ENCODE assay signal across 13 cellular contexts in genomic region chr6:169726049-169726400, GRCh38. TPM values are rescaled to one million over a fixed set of nuclear protein-coding genes. Genes with fewer than 3 reads are reported as not detected.
DNase-seq lines count a peak whose midpoint lies in the region; ATAC-seq and TF ChIP-seq lines count a peak whose summit lies in the region.
"Had no signal": no experiment of that assay in that cellular context is flagged by ENCODE, and none has a peak within 500 bp of the region (broad histone marks: within the 10 kb centered on the region; RNA-seq: fewer than 3 reads in every experiment).

No MANE protein-coding gene starts in this region.

- no peak for DNase-seq in activated T-cell treated with anti-CD3 and anti-CD28 coated beads, Interleukin-2, amount 50 U/mL, for 24 hours
- DNase-seq in activated T-cell treated with anti-CD3 and anti-CD28 coated beads for 4 hours (no peak), T-helper 17 cell (no peak), endodermal cell (no peak), globus pallidus (ENCODE audit: low spot score) (no peak), ovary (no peak)
- no peak for DNase-seq in stimulated activated CD8-positive, alpha-beta memory T cell treated with anti-CD3 and anti-CD28 coated beads, Interleukin-4, amount 100 ng/mL, for 48 hours
- DNase-seq: DMS53; effector memory CD4-positive, alpha-beta T cell; NCI-H1105; NCI-H226 had no signal

- TF ChIP-seq CTCF in endodermal cell (conservative IDR thresholded peaks at IDR 0.05) (no peak), parathyroid adenoma (IDR thresholded peaks at IDR 0.05) (no peak), ovary (IDR thresholded peaks at IDR 0.05) (no peak)

- WGBS in endodermal cell (ENCODE audit: insufficient coverage in 1 of 2, insufficient read length in 1 of 2), 2 experiments: 71% methylated on average over 1 of the region's 1 CpG; no CpG with 5 or more reads in 1 of the 2 experiments
- WGBS in ovary, 3 donors: 95 to 98% (median 96%) methylated on average over 1 of the region's 1 CpG

- H3K4me1 Mint-ChIP-seq in activated T-cell treated with anti-CD3 and anti-CD28 coated beads, Interleukin-2, amount 50 U/mL, for 24 hours (ENCODE audit: low read depth): peaks cover 26% of the 10 kb centered on the region
- H3K4me1 Mint-ChIP-seq in T-helper 17 cell (peaks cover 18% of the 10 kb centered on the region), endodermal cell (peaks cover 26% of the 10 kb centered on the region)

- no peak overlapping the region for H3K9ac ChIP-seq in endodermal cell (ENCODE audit: extremely low read depth, low read length, poor library complexity, severe bottlenecking)
- no peak overlapping the region for H3K9ac ChIP-seq in parathyroid adenoma

- TF ChIP-seq EP300 in ovary (IDR thresholded peaks at IDR 0.05): no peak

- peak overlapping the region; percentile 82 for H2AFZ ChIP-seq in parathyroid adenoma

- H3K9me3 Mint-ChIP-seq in activated T-cell treated with anti-CD3 and anti-CD28 coated beads, Interleukin-2, amount 50 U/mL, for 24 hours: no peaks in the 10 kb centered on the region
- H3K9me3 Mint-ChIP-seq in endodermal cell: no peaks in the 10 kb centered on the region

- peaks cover 2% of the 10 kb centered on the region for H3K4me1 ChIP-seq in endodermal cell (ENCODE audit: control insufficient read depth, insufficient read depth, low read length)
- peaks cover 10% of the 10 kb centered on the region for H3K4me1 ChIP-seq in parathyroid adenoma
- peaks cover 3% of the 10 kb centered on the region for H3K4me1 ChIP-seq in ovary (ENCODE audit: insufficient read depth)

- peak overlapping the region; percentile 92 for H3K27ac Mint-ChIP-seq in activated T-cell treated with anti-CD3 and anti-CD28 coated beads, Interleukin-2, amount 50 U/mL, for 24 hours
- peak overlapping the region; percentile 79 for H3K27ac Mint-ChIP-seq in T-helper 17 cell
- H3K27ac Mint-ChIP-seq in endodermal cell: no peak overlapping the region

- H3K27ac ChIP-seq in endodermal cell (ENCODE audit: low read depth, low read length) (no peak overlapping the region), parathyroid adenoma (peak overlapping the region; percentile 81), ovary (peak overlapping the region in 1 of 2 donors; percentile 96)

- no peaks in the 10 kb centered on the region for H3K27me3 ChIP-seq in endodermal cell (ENCODE audit: control insufficient read depth, insufficient read depth, low read length, poor library complexity, severe bottlenecking)
- no peaks in the 10 kb centered on the region for H3K27me3 ChIP-seq in parathyroid adenoma (ENCODE audit: control insufficient read depth, insufficient read depth, low read length)
- H3K27me3 ChIP-seq in ovary: no peaks in the 10 kb centered on the region
- H3K27me3 ChIP-seq: Peyer's patch had no signal

- H3K4me2 ChIP-seq in parathyroid adenoma (ENCODE audit: low read length): no peak overlapping the region

- no peaks in the 10 kb centered on the region for H3K36me3 ChIP-seq in endodermal cell (ENCODE audit: control insufficient read depth, insufficient read depth, low read length)
- H3K36me3 ChIP-seq in parathyroid adenoma (ENCODE audit: control insufficient read depth, insufficient read depth, low read length): no peaks in the 10 kb centered on the region
- no peaks in the 10 kb centered on the region for H3K36me3 ChIP-seq in ovary
- H3K36me3 ChIP-seq: Peyer's patch had no signal

- H3K79me2 ChIP-seq in parathyroid adenoma: peaks cover 4% of the 10 kb centered on the region

- peaks cover 19% of the 10 kb centered on the region for H3K36me3 Mint-ChIP-seq in activated T-cell treated with anti-CD3 and anti-CD28 coated beads, Interleukin-2, amount 50 U/mL, for 24 hours (ENCODE audit: low read depth)
- H3K36me3 Mint-ChIP-seq in T-helper 17 cell (ENCODE audit: low read depth): peaks cover 3% of the 10 kb centered on the region
- H3K36me3 Mint-ChIP-seq in endodermal cell (ENCODE audit: low read depth): no peaks in the 10 kb centered on the region

- H3K4me3 ChIP-seq in endodermal cell (ENCODE audit: low read length): peak overlapping the region; percentile 86
- H3K4me3 ChIP-seq in parathyroid adenoma (ENCODE audit: low read depth, low read length): no peak overlapping the region
- no peak overlapping the region for H3K4me3 ChIP-seq in ovary
- H3K4me3 ChIP-seq: Peyer's patch had no signal

- no peak for ATAC-seq in T-helper 17 cell

- peak overlapping the region; percentile 84 for H3K4me3 Mint-ChIP-seq in activated T-cell treated with anti-CD3 and anti-CD28 coated beads, Interleukin-2, amount 50 U/mL, for 24 hours
- H3K4me3 Mint-ChIP-seq in T-helper 17 cell (peak overlapping the region; percentile 86), endodermal cell (peak overlapping the region; percentile 76)

- no peaks in the 10 kb centered on the region for H3K9me3 ChIP-seq in T-helper 17 cell (ENCODE audit: control insufficient read depth, low read length, poor library complexity, severe bottlenecking)
- no peaks in the 10 kb centered on the region for H3K9me3 ChIP-seq in endodermal cell (ENCODE audit: control insufficient read depth, low read length)
- H3K9me3 ChIP-seq in parathyroid adenoma (ENCODE audit: control insufficient read depth, low read length): no peaks in the 10 kb centered on the region
- H3K9me3 ChIP-seq in ovary: no peaks in the 10 kb centered on the region
- H3K9me3 ChIP-seq: Peyer's patch had no signal

- intact Hi-C loops in ovary (cut with DNase I): loop anchor here in 1 of 4 donors (10.0 kb wide), 1 partner anchor 491 kb away; no protein-coding TSS in a partner anchor

- no peak for TF ChIP-seq POLR2A in ovary (IDR thresholded peaks at IDR 0.05)

- no peaks in the 10 kb centered on the region for H3K27me3 Mint-ChIP-seq in activated T-cell treated with anti-CD3 and anti-CD28 coated beads, Interleukin-2, amount 50 U/mL, for 24 hours
- H3K27me3 Mint-ChIP-seq in T-helper 17 cell (no peaks in the 10 kb centered on the region), endodermal cell (ENCODE audit: insufficient read depth) (no peaks in the 10 kb centered on the region)

RNA-seq across cellular contexts. Expression of gene PHF10, which starts 1.7 kb away (rescaled TPM):
- 10 to 100 TPM; 64.3 to 67.1 TPM for total RNA-seq in T-helper 17 cell
- total RNA-seq in endodermal cell: 10 to 100 TPM; 82.5 to 82.8 TPM
- 74.8 TPM for polyA plus RNA-seq in endodermal cell (2013, experiment 1 of 2)
- 72.6 TPM for polyA plus RNA-seq in endodermal cell (2013, experiment 2 of 2)
- 10 to 100 TPM; 59.3 to 94.1 (median 70.0) TPM for total RNA-seq in ovary
- polyA plus RNA-seq in ovary: 100 to 1,000 TPM in 1 of 2 donors, 10 to 100 TPM in 1; 37.9 to 102 TPM

RNA-seq across cellular contexts. Expression of gene C6orf120, which starts 24.1 kb away (rescaled TPM):
- total RNA-seq in T-helper 17 cell: 10 to 100 TPM; 16.3 to 17.8 TPM
- 10 to 100 TPM; 24.0 to 29.7 TPM for total RNA-seq in endodermal cell
- 36.7 TPM for polyA plus RNA-seq in endodermal cell (2013, experiment 1 of 2)
- polyA plus RNA-seq in endodermal cell (2013, experiment 2 of 2): 32.7 TPM
- total RNA-seq in ovary: 10 to 100 TPM; 22.9 to 32.7 (median 27.9) TPM
- 10 to 100 TPM; 13.3 to 16.6 TPM for polyA plus RNA-seq in ovary

RNA-seq across cellular contexts. Expression of gene WDR27, which starts 24.2 kb away (rescaled TPM):
- total RNA-seq in T-helper 17 cell: 10 to 100 TPM; 25.7 to 26.0 TPM
- total RNA-seq in endodermal cell: 100 to 1,000 TPM in 1 of 2 donors, 10 to 100 TPM in 1; 94.4 to 110 TPM
- 93.7 TPM for polyA plus RNA-seq in endodermal cell (2013, experiment 1 of 2)
- 75.1 TPM for polyA plus RNA-seq in endodermal cell (2013, experiment 2 of 2)
- 10 to 100 TPM; 35.1 to 53.4 (median 40.7) TPM for total RNA-seq in ovary
- 10 to 100 TPM; 16.6 to 23.0 TPM for polyA plus RNA-seq in ovary

RNA-seq across cellular contexts. Expression of gene DYNLT2, which starts 25.3 kb away (rescaled TPM):
- total RNA-seq in T-helper 17 cell (1 to 10 TPM; 3.0 to 3.9 TPM), endodermal cell (1 to 10 TPM; 1.5 to 1.7 TPM), ovary (1 to 10 TPM; 2.0 to 4.6 (median 3.1) TPM)
- 2.4 TPM for polyA plus RNA-seq in endodermal cell (2013, experiment 1 of 2)
- polyA plus RNA-seq in endodermal cell (2013, experiment 2 of 2): 2.2 TPM
- 1 to 10 TPM; 1.7 to 2.9 TPM for polyA plus RNA-seq in ovary

RNA-seq across cellular contexts. Expression of gene ERMARD, which starts 25.4 kb away (rescaled TPM):
- total RNA-seq in T-helper 17 cell: 10 to 100 TPM; 28.9 to 31.7 TPM
- 10 to 100 TPM; 14.4 to 24.2 TPM for total RNA-seq in endodermal cell
- polyA plus RNA-seq in endodermal cell (2013, experiment 1 of 2): 25.8 TPM
- polyA plus RNA-seq in endodermal cell (2013, experiment 2 of 2): 21.8 TPM
- 10 to 100 TPM; 15.9 to 38.0 (median 27.0) TPM for total RNA-seq in ovary
- polyA plus RNA-seq in ovary: 10 to 100 TPM; 19.4 to 31.7 TPM
